10 cellular contexts compared by ENCODE assay signal in genomic region chr3:73255609-73256029, GRCh38.
DNase-seq lines count a peak whose midpoint lies in the region; ATAC-seq and TF ChIP-seq lines count a peak whose summit lies in the region.
"Had no signal": no experiment of that assay in that cellular context is flagged by ENCODE, and none has a peak within 500 bp of the region (broad histone marks: within the 10 kb centered on the region; RNA-seq: fewer than 3 reads in every experiment).

No MANE protein-coding gene starts in this region.

- H3K27ac ChIP-seq in cardiac muscle cell (no peak overlapping the region), upper lobe of right lung (no peak overlapping the region)
- H3K27ac ChIP-seq: dorsolateral prefrontal cortex, KMS-11 had no signal

- CTCF ChIA-PET in Caco-2 (lab: Charles Lee): no interaction called here

- POLR2A ChIA-PET in Caco-2 (lab: Charles Lee): no interaction called here

- H3K4me3 ChIP-seq in cardiac muscle cell: no peak overlapping the region
- H3K4me3 ChIP-seq in upper lobe of right lung: no peak overlapping the region
- H3K4me3 ChIP-seq in Caco-2 (ENCODE audit: low read depth, low read length): no peak overlapping the region
- H3K4me3 ChIP-seq: dorsolateral prefrontal cortex had no signal

- intact Hi-C loops in Right ventricle myocardium superior (cut with DNase I) (no loop called here), upper lobe of right lung (cut with DNase I) (no loop called here), Caco-2 (cut with micrococcal nuclease; ENCODE audit: unreplicated experiment) (no loop called here)

- no peak overlapping the region for H3K27ac Mint-ChIP-seq in Caco-2 (ENCODE audit: unreplicated experiment)

- peaks cover 5% of the 10 kb centered on the region for H3K27me3 Mint-ChIP-seq in Caco-2 (ENCODE audit: insufficient read depth, unreplicated experiment)

- H3K4me1 Mint-ChIP-seq in Caco-2 (ENCODE audit: low read depth, unreplicated experiment): no peaks in the 10 kb centered on the region

- H3K36me3 Mint-ChIP-seq in Caco-2 (ENCODE audit: insufficient read depth, unreplicated experiment): no peaks in the 10 kb centered on the region

- TF ChIP-seq CTCF in cardiac muscle cell (IDR thresholded peaks at IDR 0.05; ENCODE audit: low read depth, low read length) (no peak), upper lobe of right lung (IDR thresholded peaks at IDR 0.05) (no peak), Caco-2 (IDR thresholded peaks at IDR 0.05; ENCODE audit: insufficient read depth in 1 of 2, low read depth in 1 of 2, low read length in 1 of 2, severe bottlenecking in 1 of 2, unreplicated experiment in 1 of 2) (no peak)

- peak; percentile 79 to 89 for DNase-seq in cardiac muscle cell (ENCODE audit: low read depth in 1 of 2, low spot score in 1 of 2)
- DNase-seq in Right ventricle myocardium superior: no peak
- DNase-seq in NCI-H748 (lab: John Stamatoyannopoulos, UW; ENCODE audit: unreplicated experiment): peak; percentile 94
- DNase-seq in upper lobe of right lung: no peak
- no peak for DNase-seq in stimulated activated CD4-positive, alpha-beta T cell treated with anti-CD3 and anti-CD28 coated beads, Interleukin-12 subunit alpha, Interleukin-12 subunit beta, amount 100 ng/mL, for 4 hours
- DNase-seq in Caco-2: no peak
- DNase-seq in activated CD8-positive, alpha-beta memory T cell treated with anti-CD3 and anti-CD28 coated beads, Interleukin-2, amount 50 U/mL, for 4 hours: no peak

- H3K36me3 ChIP-seq in cardiac muscle cell (no peaks in the 10 kb centered on the region), upper lobe of right lung (no peaks in the 10 kb centered on the region), Caco-2 (ENCODE audit: control insufficient read depth, insufficient read depth, low read length) (no peaks in the 10 kb centered on the region)

- no TSS peak for BruUV-seq in Caco-2 (replicated peaks; lab: Mats Ljungman, UMichigan)

- no peak overlapping the region for H3K4me3 Mint-ChIP-seq in Caco-2 (ENCODE audit: unreplicated experiment)

- ATAC-seq in Right ventricle myocardium superior (ENCODE audit: poor library complexity): no peak
- ATAC-seq in esophagus mucosa: peak; percentile 84
- ATAC-seq in upper lobe of right lung: peak; percentile 77

- H3K27me3 ChIP-seq in cardiac muscle cell (no peaks in the 10 kb centered on the region), upper lobe of right lung (no peaks in the 10 kb centered on the region), Caco-2 (replicated peaks; ENCODE audit: control insufficient read depth, insufficient read depth, low read length) (no peaks in the 10 kb centered on the region)

- H3K9me3 Mint-ChIP-seq in Caco-2 (ENCODE audit: unreplicated experiment): no peaks in the 10 kb centered on the region

- H3K4me1 ChIP-seq in cardiac muscle cell (ENCODE audit: low read depth) (peaks cover 13% of the 10 kb centered on the region), upper lobe of right lung (no peaks in the 10 kb centered on the region), Caco-2 (no peaks in the 10 kb centered on the region)

- no peaks in the 10 kb centered on the region for H3K9me3 ChIP-seq in cardiac muscle cell (ENCODE audit: low read depth)
- H3K9me3 ChIP-seq in upper lobe of right lung: no peaks in the 10 kb centered on the region
- H3K9me3 ChIP-seq in Caco-2: no peaks in the 10 kb centered on the region

Comparison
In these comparisons a context has a peak if more than half of its experiments do, and no peak if none do; other contexts are left out.
1. DNase-seq: peak in cardiac muscle cell (2 of 2) and NCI-H748 (single experiment); none in Right ventricle myocardium superior (single experiment), upper lobe of right lung (single experiment), stimulated activated CD4-positive, alpha-beta T cell treated with anti-CD3 and anti-CD28 coated beads, Interleukin-12 subunit alpha, Interleukin-12 subunit beta, amount 100 ng/mL, for 4 hours (single experiment), Caco-2 (0 of 2) and activated CD8-positive, alpha-beta memory T cell treated with anti-CD3 and anti-CD28 coated beads, Interleukin-2, amount 50 U/mL, for 4 hours (single experiment).